ENCODE assay signal across 1 cellular context in the genomic region with DNA sequence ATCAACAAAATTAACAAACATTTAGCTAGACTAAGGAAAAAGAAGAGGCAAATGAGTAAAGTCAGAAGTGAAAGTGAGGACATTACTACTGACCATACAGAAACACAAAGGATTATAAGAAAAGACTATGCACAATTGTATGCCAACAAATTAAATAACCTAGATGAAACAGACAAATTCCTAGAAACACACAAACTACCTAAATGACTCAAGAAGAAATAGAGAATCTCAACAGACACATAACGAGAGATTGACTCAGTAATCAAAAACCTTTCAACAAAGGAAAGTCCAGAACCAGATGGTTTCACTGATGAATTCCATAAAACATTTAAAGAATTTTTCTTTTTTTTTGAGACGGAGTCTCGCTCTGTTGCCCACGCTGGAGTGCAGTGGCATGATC.
TF ChIP-seq lines count a peak whose summit lies in the region.

No MANE protein-coding gene starts in this region.

TF ChIP-seq in WTC11, 78 proteins besides CTCF, POLR2A, EP300 and RAD21 (continued from another document):
- no peak for TF ChIP-seq ZNF512 (CRISPR knock-in tag; IDR thresholded peaks at IDR 0.05; ENCODE audit: borderline replicate concordance)
- TF ChIP-seq GRHL2 (CRISPR knock-in tag; IDR thresholded peaks at IDR 0.05; ENCODE audit: insufficient replicate concordance, severe bottlenecking) = no peak
- TF ChIP-seq, protein P1, sequence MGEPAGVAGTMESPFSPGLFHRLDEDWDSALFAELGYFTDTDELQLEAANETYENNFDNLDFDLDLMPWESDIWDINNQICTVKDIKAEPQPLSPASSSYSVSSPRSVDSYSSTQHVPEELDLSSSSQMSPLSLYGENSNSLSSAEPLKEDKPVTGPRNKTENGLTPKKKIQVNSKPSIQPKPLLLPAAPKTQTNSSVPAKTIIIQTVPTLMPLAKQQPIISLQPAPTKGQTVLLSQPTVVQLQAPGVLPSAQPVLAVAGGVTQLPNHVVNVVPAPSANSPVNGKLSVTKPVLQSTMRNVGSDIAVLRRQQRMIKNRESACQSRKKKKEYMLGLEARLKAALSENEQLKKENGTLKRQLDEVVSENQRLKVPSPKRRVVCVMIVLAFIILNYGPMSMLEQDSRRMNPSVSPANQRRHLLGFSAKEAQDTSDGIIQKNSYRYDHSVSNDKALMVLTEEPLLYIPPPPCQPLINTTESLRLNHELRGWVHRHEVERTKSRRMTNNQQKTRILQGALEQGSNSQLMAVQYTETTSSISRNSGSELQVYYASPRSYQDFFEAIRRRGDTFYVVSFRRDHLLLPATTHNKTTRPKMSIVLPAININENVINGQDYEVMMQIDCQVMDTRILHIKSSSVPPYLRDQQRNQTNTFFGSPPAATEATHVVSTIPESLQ (CRISPR knock-in tag; IDR thresholded peaks at IDR 0.05) = no peak
- TF ChIP-seq JUN (CRISPR knock-in tag; IDR thresholded peaks at IDR 0.05) = no peak
- TF ChIP-seq FOXJ3 (CRISPR knock-in tag; IDR thresholded peaks at IDR 0.05; ENCODE audit: borderline replicate concordance) = no peak
- TF ChIP-seq, protein P2, sequence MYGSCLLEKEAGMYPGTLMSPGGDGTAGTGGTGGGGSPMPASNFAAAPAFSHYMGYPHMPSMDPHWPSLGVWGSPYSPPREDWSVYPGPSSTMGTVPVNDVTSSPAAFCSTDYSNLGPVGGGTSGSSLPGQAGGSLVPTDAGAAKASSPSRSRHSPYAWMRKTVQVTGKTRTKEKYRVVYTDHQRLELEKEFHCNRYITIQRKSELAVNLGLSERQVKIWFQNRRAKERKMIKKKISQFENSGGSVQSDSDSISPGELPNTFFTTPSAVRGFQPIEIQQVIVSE (CRISPR knock-in tag; IDR thresholded peaks at IDR 0.05; ENCODE audit: borderline replicate concordance) = no peak
- no peak for TF ChIP-seq ZNF219 (CRISPR knock-in tag; IDR thresholded peaks at IDR 0.05; ENCODE audit: borderline replicate concordance)
- no peak for TF ChIP-seq MYBL2 (CRISPR knock-in tag; IDR thresholded peaks at IDR 0.05)
- TF ChIP-seq KAT7 (CRISPR knock-in tag; IDR thresholded peaks at IDR 0.05; ENCODE audit: borderline replicate concordance) = no peak
- TF ChIP-seq TP53 (CRISPR knock-in tag; IDR thresholded peaks at IDR 0.05) = no peak
- TF ChIP-seq NFYB (CRISPR knock-in tag; conservative IDR thresholded peaks at IDR 0.05; ENCODE audit: low read depth) = no peak
- TF ChIP-seq, protein P3, sequence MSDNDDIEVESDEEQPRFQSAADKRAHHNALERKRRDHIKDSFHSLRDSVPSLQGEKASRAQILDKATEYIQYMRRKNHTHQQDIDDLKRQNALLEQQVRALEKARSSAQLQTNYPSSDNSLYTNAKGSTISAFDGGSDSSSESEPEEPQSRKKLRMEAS (CRISPR knock-in tag; IDR thresholded peaks at IDR 0.05) = no peak
